In the genomic region with DNA sequence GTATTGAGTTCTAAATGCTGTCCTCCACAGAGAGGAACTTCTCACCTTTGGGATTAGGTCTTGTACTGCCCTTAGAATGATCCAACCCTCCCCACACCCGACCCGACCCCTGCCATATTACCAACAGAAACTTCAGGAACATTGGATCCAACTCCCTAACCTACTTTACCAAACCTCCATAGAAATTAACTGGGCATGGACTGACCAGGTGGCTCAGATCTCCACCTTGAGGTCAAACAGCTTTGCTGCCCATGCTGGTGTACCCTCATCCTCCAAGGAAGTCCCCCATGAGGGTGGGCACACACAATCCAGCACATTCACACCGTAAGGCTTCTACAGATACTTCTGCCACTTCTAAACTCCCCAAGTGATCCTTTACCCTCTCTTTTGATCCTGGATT, we compare ENCODE assay signal across 10 cellular contexts. TPM values are rescaled to one million over a fixed set of nuclear protein-coding genes. Genes with fewer than 3 reads are reported as not detected.
DNase-seq lines count a peak whose midpoint lies in the region; ATAC-seq and TF ChIP-seq lines count a peak whose summit lies in the region.
"Had no signal": no experiment of that assay in that cellular context is flagged by ENCODE, and none has a peak within 500 bp of the region (broad histone marks: within the 10 kb centered on the region; RNA-seq: fewer than 3 reads in every experiment).

No MANE protein-coding gene starts in this region.

- peaks cover 94% of the 10 kb centered on the region for H3K79me2 ChIP-seq in fibroblast of lung (ENCODE audit: control insufficient read depth, insufficient read depth, low read length)

- H3K27ac Mint-ChIP-seq in CD4-positive, alpha-beta T cell, result peak overlapping the region; percentile 84
- peak overlapping the region; percentile 94 for H3K27ac Mint-ChIP-seq in T-helper 17 cell

- no peaks in the 10 kb centered on the region for H3K27me3 ChIP-seq in CD4-positive, alpha-beta T cell (ENCODE audit: control insufficient read depth, insufficient read depth, low read length)
- no peaks in the 10 kb centered on the region for H3K27me3 ChIP-seq in fibroblast of lung (ENCODE audit: control insufficient read depth, insufficient read depth, low read length)
- H3K27me3 ChIP-seq in sigmoid colon, result no peaks in the 10 kb centered on the region

- H3K9me3 Mint-ChIP-seq in CD4-positive, alpha-beta T cell, result no peaks in the 10 kb centered on the region

- H2AFZ ChIP-seq in fibroblast of lung (ENCODE audit: low read length), result no peak overlapping the region

- DNase-seq in CD4-positive, alpha-beta T cell, result no peak
- no peak for DNase-seq in T-helper 17 cell
- no peak for DNase-seq in fibroblast of lung (ENCODE audit: low read depth in 2 of 2)
- DNase-seq in sigmoid colon, result peak; percentile 44
- no peak for DNase-seq in occipital lobe (lab: John Stamatoyannopoulos, UW)
- no peak for DNase-seq in sciatic nerve (ENCODE audit: low spot score)
- no peak for DNase-seq in dermis blood vessel endothelial cell
- no peak for DNase-seq in NCI-H82 treated with DMSO at 0.1 percent for 48 hours (lab: John Stamatoyannopoulos, UW; ENCODE audit: unreplicated experiment)
- DNase-seq: NCI-H1436; stimulated activated CD4-positive, alpha-beta T cell treated with anti-CD3 and anti-CD28 coated beads, Interleukin-2, amount 100 ng/mL, for 48 hours had no signal

- H3K36me3 ChIP-seq in fibroblast of lung (ENCODE audit: control insufficient read depth, insufficient read depth, low read length), result no peaks in the 10 kb centered on the region
- H3K36me3 ChIP-seq in sigmoid colon, result no peaks in the 10 kb centered on the region

- peaks cover 62% of the 10 kb centered on the region for H3K36me3 Mint-ChIP-seq in CD4-positive, alpha-beta T cell (ENCODE audit: low read depth)
- peaks cover 2% of the 10 kb centered on the region for H3K36me3 Mint-ChIP-seq in T-helper 17 cell (ENCODE audit: low read depth)

- TF ChIP-seq CTCF in CD4-positive, alpha-beta T cell (IDR thresholded peaks at IDR 0.05), result no peak
- TF ChIP-seq CTCF in fibroblast of lung (conservative IDR thresholded peaks at IDR 0.05 in 1 of 2, IDR thresholded peaks at IDR 0.05 in 1 of 2; ENCODE audit: low read depth in 1 of 2, low read length in 2 of 2) (no peak), sigmoid colon (IDR thresholded peaks at IDR 0.05) (no peak)

- H3K4me3 ChIP-seq in fibroblast of lung (replicated peaks in 1 of 4; ENCODE audit: control extremely low read depth in 1 of 4, insufficient read depth in 1 of 4, low read depth in 3 of 4, low read length in 4 of 4), result peak overlapping the region in 2 of 4 experiments; percentile 40 to 42
- H3K4me3 ChIP-seq in sigmoid colon, result peak overlapping the region in 1 of 4 donors; percentile 4

- CTCF ChIA-PET in CD4-positive, alpha-beta T cell (lab: Charles Lee), result no interaction called here

- no peaks in the 10 kb centered on the region for H4K20me1 ChIP-seq in fibroblast of lung (ENCODE audit: control insufficient read depth, extremely low read depth, insufficient read depth, low read length)

- peak overlapping the region; percentile 66 for H3K4me3 Mint-ChIP-seq in CD4-positive, alpha-beta T cell
- H3K4me3 Mint-ChIP-seq in T-helper 17 cell, result peak overlapping the region; percentile 70

- H3K9me3 ChIP-seq in CD4-positive, alpha-beta T cell (ENCODE audit: control insufficient read depth, low read length), result no peaks in the 10 kb centered on the region
- H3K9me3 ChIP-seq in T-helper 17 cell (ENCODE audit: control insufficient read depth, low read length, poor library complexity, severe bottlenecking) (no peaks in the 10 kb centered on the region), fibroblast of lung (ENCODE audit: control insufficient read depth, insufficient read depth, low read depth, low read length) (no peaks in the 10 kb centered on the region), sigmoid colon (no peaks in the 10 kb centered on the region)

- TF ChIP-seq POLR2A in sigmoid colon (IDR thresholded peaks at IDR 0.05), result no peak

- peak overlapping the region; percentile 56 for H3K4me2 ChIP-seq in fibroblast of lung (ENCODE audit: extremely low read depth, insufficient read depth, low read length)

- intact Hi-C loops in CD4-positive, alpha-beta T cell (cut with DNase I, micrococcal nuclease), result no loop called here
- intact Hi-C loops in sigmoid colon (cut with DNase I), result no loop called here
- intact Hi-C loops in sciatic nerve (cut with DNase I), result no loop called here

- 93 to 94% methylated on average over 3 of the region's 3 CpGs for WGBS in sigmoid colon, 2 donors

- H3K4me1 Mint-ChIP-seq in CD4-positive, alpha-beta T cell (ENCODE audit: low read depth), result peaks cover 91% of the 10 kb centered on the region
- peaks cover 58% of the 10 kb centered on the region for H3K4me1 Mint-ChIP-seq in T-helper 17 cell

- H3K4me1 ChIP-seq in fibroblast of lung (ENCODE audit: control insufficient read depth, extremely low read depth, insufficient read depth, low read length) (peaks cover 40% of the 10 kb centered on the region), sigmoid colon (peaks cover 0 to 100% (median 99%) of the 10 kb centered on the region in 4 donors)

- H3K27me3 Mint-ChIP-seq in CD4-positive, alpha-beta T cell, result no peaks in the 10 kb centered on the region
- no peaks in the 10 kb centered on the region for H3K27me3 Mint-ChIP-seq in T-helper 17 cell

- H3K27ac ChIP-seq in CD4-positive, alpha-beta T cell (ENCODE audit: low read depth, low read length), result no peak overlapping the region
- H3K27ac ChIP-seq in fibroblast of lung (ENCODE audit: insufficient read depth, low read length) (peak overlapping the region; percentile 85), sigmoid colon (peak overlapping the region; percentile 80 to 91 (median 86))

- POLR2A ChIA-PET in CD4-positive, alpha-beta T cell (lab: Charles Lee), result interaction anchor here (1.0 to 1.7 kb wide), 3 partner anchors 17 to 22 kb away, joined by 5 read pairs; a partner anchor contains a TSS

- no peak for ATAC-seq in CD4-positive, alpha-beta T cell (ENCODE audit: poor library complexity)
- ATAC-seq in T-helper 17 cell, result no peak
- ATAC-seq in sciatic nerve, result no peak

- TF ChIP-seq EP300 in sigmoid colon (IDR thresholded peaks at IDR 0.05), result no peak

- peak overlapping the region; percentile 54 for H3K9ac ChIP-seq in fibroblast of lung (ENCODE audit: insufficient read depth, low read length)

RNA-seq across cellular contexts. Expression of a gene that starts 21.5 kb away (rescaled TPM):
- total RNA-seq in CD4-positive, alpha-beta T cell, result 10 to 100 TPM; 53.3 to 57.8 TPM
- 10 to 100 TPM; 58.0 to 65.5 TPM for total RNA-seq in T-helper 17 cell
- 97.1 and 142 TPM in 2 replicates for total RNA-seq in fibroblast of lung
- polyA plus RNA-seq in fibroblast of lung, result 166 and 178 TPM in 2 replicates
- polyA plus RNA-seq in fibroblast of lung (2012), result 77.8 and 92.7 TPM in 2 replicates
- polyA minus RNA-seq in fibroblast of lung (ENCODE audit: low replicate concordance), result 116 and 126 TPM in 2 replicates
- total RNA-seq in sigmoid colon, result 100 to 1,000 TPM in 2 of 4 donors, 10 to 100 TPM in 2; 88.1 to 103 (median 98.1) TPM
- 10 to 100 TPM; 46.7 to 88.3 (median 69.7) TPM for polyA plus RNA-seq in sigmoid colon
- 13.4 TPM for total RNA-seq in occipital lobe
- total RNA-seq in sciatic nerve, result 149 TPM
- 57.9 and 69.9 TPM in 2 replicates for total RNA-seq in dermis blood vessel endothelial cell

RNA-seq across cellular contexts. Expression of a gene that starts 30.5 kb away (rescaled TPM):
- total RNA-seq in CD4-positive, alpha-beta T cell, result 100 to 1,000 TPM; 162 to 167 TPM
- total RNA-seq in T-helper 17 cell (100 to 1,000 TPM; 179 to 183 TPM), fibroblast of lung (33.9 and 34.5 TPM in 2 replicates), sigmoid colon (10 to 100 TPM; 69.2 to 82.1 (median 74.5) TPM), occipital lobe (81.6 TPM), sciatic nerve (161 TPM), dermis blood vessel endothelial cell (40.7 and 83.4 TPM in 2 replicates)
- polyA plus RNA-seq in fibroblast of lung (81.2 and 106 TPM in 2 replicates), sigmoid colon (100 to 1,000 TPM; 130 to 261 (median 131) TPM)
- 365 and 474 TPM in 2 replicates for polyA plus RNA-seq in fibroblast of lung (2012)
- polyA minus RNA-seq in fibroblast of lung (ENCODE audit: low replicate concordance), result 5.8 and 7.3 TPM in 2 replicates
